18 cellular contexts compared by ENCODE assay signal in the genomic region with DNA sequence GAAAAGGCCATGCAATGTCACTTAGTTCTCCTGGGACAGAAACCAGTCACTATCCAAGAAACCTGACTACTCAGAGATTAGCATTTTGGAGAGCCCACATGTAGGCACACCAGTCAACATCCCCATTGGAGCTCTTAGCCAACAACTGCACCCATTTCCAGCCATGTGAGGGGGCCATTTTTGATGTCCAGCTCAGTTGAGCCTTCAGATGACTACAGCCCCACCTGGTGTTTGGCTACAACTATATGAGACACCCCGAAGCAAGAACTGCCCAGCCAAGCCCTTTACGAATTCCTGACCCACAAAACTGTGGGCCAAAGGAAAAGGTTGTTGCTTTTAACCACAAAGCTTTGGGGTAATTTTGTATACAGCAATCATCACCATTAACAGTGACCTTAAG.
"Had no signal": no experiment of that assay in that cellular context is flagged by ENCODE, and none has a peak within 500 bp of the region (broad histone marks: within the 10 kb centered on the region; RNA-seq: fewer than 3 reads in every experiment).

No MANE protein-coding gene starts in this region.

- H3K4me3 ChIP-seq: adrenal gland, left lung, thoracic aorta, upper lobe of left lung had no signal

- DNase-seq: activated CD4-positive, alpha-beta T cell treated with anti-CD3 and anti-CD28 coated beads for 1 hour; activated CD8-positive, alpha-beta memory T cell treated with anti-CD3 and anti-CD28 coated beads for 24 hours; activated gamma-delta T cell; activated T-cell treated with anti-CD3 and anti-CD28 coated beads, Interleukin-2, amount 50 U/mL, for 72 hours; adrenal gland; effector CD8-positive, alpha-beta T cell; foreskin fibroblast; hypothalamus; left lung; midbrain; nephron progenitor cell; occipital lobe; posterior cingulate gyrus; retina; stimulated activated naive B cell treated with anti-CD40 and anti-IgM and Interleukin-4, amounts not matched to agents 10 μg/mL and 1 μg/mL and 100 μg/mL, for 72 hours; upper lobe of left lung had no signal

- H3K27ac ChIP-seq: adrenal gland, left lung, thoracic aorta, upper lobe of left lung had no signal

- H3K4me1 ChIP-seq: adrenal gland, left lung, upper lobe of left lung had no signal

- H3K36me3 ChIP-seq: adrenal gland, left lung, thoracic aorta, upper lobe of left lung had no signal

- ATAC-seq: activated naive CD4-positive, alpha-beta T cell treated with anti-CD3 and anti-CD28 coated beads, Interleukin-2, amount 50 U/mL, for 72 hours; activated T-cell treated with anti-CD3 and anti-CD28 coated beads, Interleukin-2, amount 50 U/mL, for 72 hours; left lung; stimulated activated naive B cell treated with anti-CD40 and anti-IgM and Interleukin-4, amounts not matched to agents 10 μg/mL and 1 μg/mL and 100 μg/mL, for 72 hours had no signal

- H3K27me3 ChIP-seq: adrenal gland, left lung, upper lobe of left lung had no signal
